8 cellular contexts compared by ENCODE assay signal in genomic region chr7:98168181-98168903, GRCh38. TPM values are rescaled to one million over a fixed set of nuclear protein-coding genes. Genes with fewer than 3 reads are reported as not detected.
DNase-seq lines count a peak whose midpoint lies in the region; ATAC-seq lines count a peak whose summit lies in the region.

No MANE protein-coding gene starts in this region.

- ATAC-seq in activated CD4-positive, CD25-positive, alpha-beta regulatory T cell treated with anti-CD3 and anti-CD28 coated beads, Interleukin-2, amount 50 U/mL, for 24 hours, result peak; percentile 74 to 87
- ATAC-seq in left colon, result peak; percentile 59

- H3K36me3 ChIP-seq in HAP-1 (replicated peaks), result no peaks in the 10 kb centered on the region

- H3K4me3 ChIP-seq in HAP-1, result no peak overlapping the region

- no peaks in the 10 kb centered on the region for H3K9me3 ChIP-seq in HAP-1

- DNase-seq in EH (ENCODE audit: low read depth) (peak; percentile 64), HAP-1 (ENCODE audit: low spot score in 2 of 2) (peak; percentile 38 to 79), NCI-H2081 (lab: John Stamatoyannopoulos, UW) (peak; percentile 61 to 83), cerebellar nuclear complex (lab: John Stamatoyannopoulos, UW) (peak; percentile 15 to 51), left colon (peak; percentile 41 to 66), T1000 (lab: John Stamatoyannopoulos, UW) (no peak)
- peak; percentile 21 to 46 (median 27) for DNase-seq in stimulated activated CD4-positive, alpha-beta T cell treated with anti-CD3 and anti-CD28 coated beads, TNF-alpha, amount 100 ng/mL, for 1 hour (ENCODE audit: low read depth in 3 of 3, low spot score in 1 of 3)

- no peaks in the 10 kb centered on the region for H3K27me3 ChIP-seq in HAP-1 (ENCODE audit: low read depth)

- no peaks in the 10 kb centered on the region for H3K4me1 ChIP-seq in HAP-1

- intact Hi-C loops in left colon (cut with DNase I, micrococcal nuclease), result loop anchor here in 1 of 2 donors (5.0 kb wide), 2 partner anchors 61 to 146 kb away; partner anchors contain the start of gene LMTK2

- in situ Hi-C loops in HAP-1 (cut with MboI; ENCODE audit: low sequenced_read_pairs), result loop anchor here (10.0 kb wide), 1 partner anchor 64 kb away; the partner anchor contains the start of gene LMTK2

RNA-seq across cellular contexts. Expression of gene BHLHA15, which starts 42.9 kb away (rescaled TPM):
- total RNA-seq in left colon, result 1 to 10 TPM; 1.0 to 3.3 TPM
